ENCODE assay signal across 25 cellular contexts in the genomic region with DNA sequence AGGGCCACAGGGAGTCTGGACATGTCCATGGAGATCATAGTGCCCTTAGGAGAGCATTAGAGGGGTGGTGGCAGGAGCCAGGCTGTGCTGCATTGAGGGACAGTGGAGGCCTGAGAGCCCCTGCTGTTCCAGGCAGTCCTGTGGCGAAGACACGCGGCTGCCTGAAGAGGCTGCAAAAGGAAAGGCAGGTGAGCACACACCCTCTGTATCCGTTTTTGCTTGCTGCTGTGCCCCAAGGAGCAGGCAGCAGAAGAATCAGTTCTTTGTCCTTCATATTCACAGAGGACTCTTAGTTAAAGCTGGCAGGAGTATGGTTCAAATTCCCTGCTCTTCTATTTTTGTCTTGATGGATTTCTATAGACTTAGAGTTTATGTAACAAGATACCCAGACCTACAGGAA. TPM values are rescaled to one million over a fixed set of nuclear protein-coding genes. Genes with fewer than 3 reads are reported as not detected.
DNase-seq lines count a peak whose midpoint lies in the region; ATAC-seq and TF ChIP-seq lines count a peak whose summit lies in the region.
"Had no signal": no experiment of that assay in that cellular context is flagged by ENCODE, and none has a peak within 500 bp of the region (broad histone marks: within the 10 kb centered on the region; RNA-seq: fewer than 3 reads in every experiment).

No MANE protein-coding gene starts in this region.

- peaks cover 40% of the 10 kb centered on the region for H3K4me1 Mint-ChIP-seq in CD8-positive, alpha-beta T cell (ENCODE audit: low read depth)
- H3K4me1 Mint-ChIP-seq in naive thymus-derived CD4-positive, alpha-beta T cell = peaks cover 26 to 47% (median 40%) of the 10 kb centered on the region in 7 donors

- peak overlapping the region; percentile 41 for H3K27ac Mint-ChIP-seq in CD8-positive, alpha-beta T cell
- peak overlapping the region; percentile 0 to 81 (median 48) for H3K27ac Mint-ChIP-seq in naive thymus-derived CD4-positive, alpha-beta T cell

- no peak overlapping the region for H3K4me3 ChIP-seq in CD8-positive, alpha-beta T cell (ENCODE audit: low read depth, low read length)
- H3K4me3 ChIP-seq in H7 (ENCODE audit: insufficient read depth, low read depth, low read length) = no peak overlapping the region
- no peak overlapping the region for H3K4me3 ChIP-seq in naive thymus-derived CD4-positive, alpha-beta T cell (ENCODE audit: low read length)
- H3K4me3 ChIP-seq: hepatocyte, lung, prostate gland, skin epidermis had no signal

- H3K9me3 ChIP-seq in CD8-positive, alpha-beta T cell (ENCODE audit: low read length) = no peaks in the 10 kb centered on the region
- no peaks in the 10 kb centered on the region for H3K9me3 ChIP-seq in naive thymus-derived CD4-positive, alpha-beta T cell (ENCODE audit: control insufficient read depth in 2 of 3, low read length in 3 of 3)
- H3K9me3 ChIP-seq: prostate gland had no signal

- CTCF ChIA-PET in CD8-positive, alpha-beta T cell (lab: Charles Lee) = no interaction called here
- CTCF ChIA-PET in naive thymus-derived CD4-positive, alpha-beta T cell (lab: Charles Lee) = no interaction called here

- H3K4me1 ChIP-seq in CD8-positive, alpha-beta T cell (ENCODE audit: insufficient read depth, low read length) = peaks cover 17% of the 10 kb centered on the region
- peaks cover 7 to 16% of the 10 kb centered on the region in 2 donors for H3K4me1 ChIP-seq in naive thymus-derived CD4-positive, alpha-beta T cell (ENCODE audit: control insufficient read depth in 2 of 2, insufficient read depth in 2 of 2, low read length in 2 of 2)

- H3K36me3 Mint-ChIP-seq in CD8-positive, alpha-beta T cell = peaks cover 53% of the 10 kb centered on the region
- H3K36me3 Mint-ChIP-seq in naive thymus-derived CD4-positive, alpha-beta T cell = peaks cover 5 to 43% (median 26%) of the 10 kb centered on the region in 5 donors

- ATAC-seq in CD8-positive, alpha-beta T cell = no peak
- ATAC-seq in naive thymus-derived CD4-positive, alpha-beta T cell = no peak
- no peak for ATAC-seq in HG03521 (IDR thresholded peaks at IDR 0.05; ENCODE audit: unreplicated experiment)
- ATAC-seq: stimulated activated naive CD8-positive, alpha-beta T cell treated with anti-CD3 and anti-CD28 coated beads, Interleukin-15, Interleukin-2, amounts not matched to agents 100 U/mL and 50 U/mL, for 24 hours had no signal

- intact Hi-C loops in CD8-positive, alpha-beta T cell (cut with DNase I, micrococcal nuclease) = no loop called here
- intact Hi-C loops in naive thymus-derived CD4-positive, alpha-beta T cell (cut with micrococcal nuclease) = no loop called here

- TF ChIP-seq CTCF in CD8-positive, alpha-beta T cell (IDR thresholded peaks at IDR 0.05) = no peak

- DNase-seq in CD8-positive, alpha-beta T cell = no peak
- peak; percentile 32 for DNase-seq in H7
- DNase-seq in naive thymus-derived CD4-positive, alpha-beta T cell = no peak
- DNase-seq in SW 1271 (lab: John Stamatoyannopoulos, UW) = no peak
- no peak for DNase-seq in NOMO-1 treated with DMSO at 0.1 percent for 48 hours (lab: John Stamatoyannopoulos, UW; ENCODE audit: unreplicated experiment)
- DNase-seq: activated CD4-positive, alpha-beta T cell treated with anti-CD3 and anti-CD28 coated beads, Interleukin-2, amount 50 U/mL, for 48 hours; activated naive CD4-positive, alpha-beta T cell; aorta; GOT3; islet precursor cell; MM.1S; naive B cell; NCI-H1694 treated with DMSO at 0.1 percent for 48 hours; NCI-H524 treated with DMSO at 0.1 percent for 48 hours; OCI-M1; SHP77; stimulated activated naive CD8-positive, alpha-beta T cell treated with anti-CD3 and anti-CD28 coated beads, Interleukin-15, Interleukin-2, amounts not matched to agents 100 U/mL and 50 U/mL, for 24 hours; trophoblast cell; WERI-Rb-1 had no signal

- no peaks in the 10 kb centered on the region for H3K27me3 Mint-ChIP-seq in CD8-positive, alpha-beta T cell (ENCODE audit: low read depth)
- H3K27me3 Mint-ChIP-seq in naive thymus-derived CD4-positive, alpha-beta T cell = no peaks in the 10 kb centered on the region
- H3K27me3 Mint-ChIP-seq: naive B cell had no signal

- POLR2A ChIA-PET in CD8-positive, alpha-beta T cell (lab: Charles Lee) = interaction anchor here (1.5 kb wide), 1 partner anchor 29 kb away, joined by 4 read pairs; no protein-coding TSS in a partner anchor
- POLR2A ChIA-PET in naive thymus-derived CD4-positive, alpha-beta T cell (lab: Charles Lee) = no interaction called here

- H3K27ac ChIP-seq in CD8-positive, alpha-beta T cell (ENCODE audit: low read depth, low read length) = no peak overlapping the region
- peak overlapping the region; percentile 65 for H3K27ac ChIP-seq in angular gyrus (ENCODE audit: low read depth, low read length)
- H3K27ac ChIP-seq in naive thymus-derived CD4-positive, alpha-beta T cell (ENCODE audit: low read depth, low read length) = no peak overlapping the region
- H3K27ac ChIP-seq: hepatocyte, prostate gland, skin epidermis, WERI-Rb-1 had no signal

- no peaks in the 10 kb centered on the region for H3K9me3 Mint-ChIP-seq in CD8-positive, alpha-beta T cell
- no peaks in the 10 kb centered on the region for H3K9me3 Mint-ChIP-seq in naive thymus-derived CD4-positive, alpha-beta T cell
- H3K9me3 Mint-ChIP-seq: naive B cell had no signal

- H3K36me3 ChIP-seq in CD8-positive, alpha-beta T cell (ENCODE audit: insufficient read depth, low read length) = no peaks in the 10 kb centered on the region
- peaks cover 7% of the 10 kb centered on the region for H3K36me3 ChIP-seq in H7 (replicated peaks; ENCODE audit: control insufficient read depth, insufficient read depth, low read length)
- peaks cover 0 to 27% (median 0%) of the 10 kb centered on the region in 3 experiments for H3K36me3 ChIP-seq in naive thymus-derived CD4-positive, alpha-beta T cell (ENCODE audit: control insufficient read depth in 2 of 3, insufficient read depth in 3 of 3, low read length in 3 of 3)
- H3K36me3 ChIP-seq: prostate gland had no signal

- no peak overlapping the region for H3K4me3 Mint-ChIP-seq in CD8-positive, alpha-beta T cell
- peak overlapping the region in 1 of 10 donors; percentile 4 for H3K4me3 Mint-ChIP-seq in naive thymus-derived CD4-positive, alpha-beta T cell
- H3K4me3 Mint-ChIP-seq: naive B cell had no signal

- no peaks in the 10 kb centered on the region for H3K27me3 ChIP-seq in CD8-positive, alpha-beta T cell (ENCODE audit: insufficient read depth, low read length)
- H3K27me3 ChIP-seq in H7 (ENCODE audit: control insufficient read depth, insufficient read depth, low read length) = no peaks in the 10 kb centered on the region
- H3K27me3 ChIP-seq in naive thymus-derived CD4-positive, alpha-beta T cell (ENCODE audit: control insufficient read depth in 2 of 2, insufficient read depth in 2 of 2, low read length in 2 of 2) = no peaks in the 10 kb centered on the region
- H3K27me3 ChIP-seq: hepatocyte had no signal

RNA-seq across cellular contexts. Expression of a gene that starts 4.5 kb away (rescaled TPM):
- total RNA-seq in CD8-positive, alpha-beta T cell = 1 to 10 TPM; 4.0 to 5.7 TPM
- 2.1 and 3.8 TPM in 2 replicates for total RNA-seq in H7 (2014; rRNA removed; shearing (Covaris generic))
- 10 to 100 TPM in 1 of 5 experiments, 1 to 10 TPM in 4; 9.0 to 12.1 (median 9.2) TPM for total RNA-seq in naive thymus-derived CD4-positive, alpha-beta T cell
- polyA plus RNA-seq in naive thymus-derived CD4-positive, alpha-beta T cell = 10 to 100 TPM in 1 of 2 donors, 1 to 10 TPM in 1; 4.8 to 11.5 TPM

RNA-seq across cellular contexts. Expression of a gene that starts 57.5 kb away (rescaled TPM):
- 10 to 100 TPM; 95.1 to 98.0 TPM for total RNA-seq in CD8-positive, alpha-beta T cell
- total RNA-seq in H7 (2014; rRNA removed; shearing (Covaris generic)) = 40.6 and 48.3 TPM in 2 replicates
- total RNA-seq in naive thymus-derived CD4-positive, alpha-beta T cell = 100 to 1,000 TPM in 1 of 5 experiments, 10 to 100 TPM in 4; 77.8 to 271 (median 80.8) TPM
- polyA plus RNA-seq in naive thymus-derived CD4-positive, alpha-beta T cell = 10 to 100 TPM; 14.5 to 23.9 TPM
